In the genomic region with DNA sequence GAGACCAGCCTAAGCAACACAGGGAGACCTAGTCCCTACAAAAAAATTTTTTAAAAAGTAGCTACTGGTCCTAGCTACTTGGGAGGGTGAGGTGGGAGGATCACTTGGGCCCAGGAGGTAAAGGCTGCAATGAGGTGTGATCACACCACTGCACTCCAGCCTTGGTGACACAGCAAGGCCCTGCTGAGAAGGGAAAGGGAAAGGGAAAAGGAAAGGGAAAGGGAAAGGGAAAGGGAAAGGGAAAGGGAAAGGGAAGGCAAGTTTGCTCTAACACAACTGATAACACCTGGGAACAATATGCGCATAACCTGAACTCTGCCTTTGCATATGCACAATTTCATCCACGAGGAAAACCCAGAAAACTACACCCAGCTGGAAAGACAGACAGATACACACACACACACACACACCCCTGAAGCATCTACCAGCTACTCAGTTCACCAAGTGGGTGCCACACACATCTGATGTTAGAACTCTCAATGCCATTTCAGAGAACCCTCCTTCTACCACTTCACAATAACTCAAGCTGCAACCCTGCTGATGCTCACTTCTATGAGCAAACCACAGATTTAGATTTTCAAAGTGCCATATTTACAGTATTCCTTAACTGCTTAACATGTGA, we compare ENCODE assay signal across 13 cellular contexts. TPM values are rescaled to one million over a fixed set of nuclear protein-coding genes. Genes with fewer than 3 reads are reported as not detected.
DNase-seq lines count a peak whose midpoint lies in the region; ATAC-seq, FAIRE-seq and TF ChIP-seq lines count a peak whose summit lies in the region.
"Had no signal": no experiment of that assay in that cellular context is flagged by ENCODE, and none has a peak within 500 bp of the region (broad histone marks: within the 10 kb centered on the region; RNA-seq: fewer than 3 reads in every experiment).

No MANE protein-coding gene starts in this region.

- 0 out of 2 replicates have a peak, but pooled peaks cover 4% of the 10 kb centered on the region for H3F3A ChIP-seq in OCI-LY1 (ENCODE audit: insufficient read depth, low read length)

- H3K4me3 Mint-ChIP-seq in activated CD4-positive, alpha-beta memory T cell treated with anti-CD3 and anti-CD28 coated beads for 36 hours: no peak overlapping the region
- no peak overlapping the region for H3K4me3 Mint-ChIP-seq in activated CD4-positive, alpha-beta memory T cell treated with anti-CD3 and anti-CD28 coated beads, Interleukin-2, amount 10 ng/mL, durations not matched to agents 7 days and 5 days
- peak overlapping the region in 4 of 5 donors; percentile 16 to 51 (median 19) for H3K4me3 Mint-ChIP-seq in immature natural killer cell
- H3K4me3 Mint-ChIP-seq in stimulated activated naive B cell treated with anti-CD40 and anti-IgM and Interleukin-4, amounts not matched to agents 10 μg/mL and 1 μg/mL and 100 μg/mL, for 72 hours: peak overlapping the region in 1 of 2 donors; percentile 3

- H3K4me1 Mint-ChIP-seq in activated CD4-positive, alpha-beta memory T cell treated with anti-CD3 and anti-CD28 coated beads for 36 hours (ENCODE audit: low read depth): peaks cover 54% of the 10 kb centered on the region
- peaks cover 33% of the 10 kb centered on the region for H3K4me1 Mint-ChIP-seq in activated CD4-positive, alpha-beta memory T cell treated with anti-CD3 and anti-CD28 coated beads, Interleukin-2, amount 10 ng/mL, durations not matched to agents 7 days and 5 days
- H3K4me1 Mint-ChIP-seq in immature natural killer cell: peaks cover 78 to 96% of the 10 kb centered on the region in 2 donors
- peaks cover 30 to 63% of the 10 kb centered on the region in 2 donors for H3K4me1 Mint-ChIP-seq in stimulated activated naive B cell treated with anti-CD40 and anti-IgM and Interleukin-4, amounts not matched to agents 10 μg/mL and 1 μg/mL and 100 μg/mL, for 72 hours

- DNase-seq in activated CD4-positive, alpha-beta memory T cell treated with anti-CD3 and anti-CD28 coated beads for 36 hours: no peak
- DNase-seq in activated CD4-positive, alpha-beta memory T cell treated with anti-CD3 and anti-CD28 coated beads, Interleukin-2, amount 10 ng/mL, durations not matched to agents 7 days and 5 days: no peak
- DNase-seq in immature natural killer cell (no peak), prostate gland (ENCODE audit: low spot score) (no peak), GM12892 (ENCODE audit: insufficient read length) (no peak)
- DNase-seq in stimulated activated naive B cell treated with anti-CD40 and anti-IgM and Interleukin-4, amounts not matched to agents 10 μg/mL and 1 μg/mL and 100 μg/mL, for 72 hours: no peak
- DNase-seq: activated CD4-positive, alpha-beta T cell treated with anti-CD3 and anti-CD28 coated beads for 1 hour; activated gamma-delta T cell treated with Interleukin-2 at 50 U/mL for 16 hours; cerebellar nuclear complex; NCI-H446 treated with DMSO at 0.1 percent for 48 hours; tibial artery had no signal

- TF ChIP-seq POLR2A in prostate gland (IDR thresholded peaks at IDR 0.05) (no peak), GM12892 (IDR thresholded peaks at IDR 0.05; ENCODE audit: low read depth, low read length) (no peak)

- H3K27me3 Mint-ChIP-seq in activated CD4-positive, alpha-beta memory T cell treated with anti-CD3 and anti-CD28 coated beads for 36 hours: no peaks in the 10 kb centered on the region
- no peaks in the 10 kb centered on the region for H3K27me3 Mint-ChIP-seq in activated CD4-positive, alpha-beta memory T cell treated with anti-CD3 and anti-CD28 coated beads, Interleukin-2, amount 10 ng/mL, durations not matched to agents 7 days and 5 days
- H3K27me3 Mint-ChIP-seq in immature natural killer cell (ENCODE audit: low read depth in 3 of 3): no peaks in the 10 kb centered on the region
- no peaks in the 10 kb centered on the region for H3K27me3 Mint-ChIP-seq in stimulated activated naive B cell treated with anti-CD40 and anti-IgM and Interleukin-4, amounts not matched to agents 10 μg/mL and 1 μg/mL and 100 μg/mL, for 72 hours

- POLR2A ChIA-PET in activated CD4-positive, alpha-beta memory T cell treated with anti-CD3 and anti-CD28 coated beads for 36 hours (lab: Charles Lee): interaction anchor here (1.0 to 2.1 kb wide), 2 partner anchors 9 to 15 kb away, joined by 3 to 11 read pairs; no protein-coding TSS in a partner anchor
- POLR2A ChIA-PET in activated CD4-positive, alpha-beta memory T cell treated with anti-CD3 and anti-CD28 coated beads, Interleukin-2, amount 10 ng/mL, durations not matched to agents 7 days and 5 days (lab: Charles Lee): interaction anchor here (0.9 kb wide), 1 partner anchor 14 kb away, joined by 3 read pairs; no protein-coding TSS in a partner anchor

- H3K27ac ChIP-seq in OCI-LY1 (ENCODE audit: low read depth, low read length, poor library complexity, severe bottlenecking) (peak overlapping the region; percentile 87), prostate gland (no peak overlapping the region)
- H3K27ac ChIP-seq: tibial artery had no signal

- no peak overlapping the region for H2AFZ ChIP-seq in OCI-LY1 (ENCODE audit: low read length)

- no peaks in the 10 kb centered on the region for H3K27me3 ChIP-seq in OCI-LY1 (ENCODE audit: insufficient read depth, low read length)
- no peaks in the 10 kb centered on the region for H3K27me3 ChIP-seq in prostate gland (replicated peaks; ENCODE audit: insufficient read depth)
- H3K27me3 ChIP-seq: tibial artery had no signal

- TF ChIP-seq CTCF in OCI-LY1 (IDR thresholded peaks at IDR 0.05; ENCODE audit: low read length) (no peak), prostate gland (IDR thresholded peaks at IDR 0.05) (no peak)

- H3K4me1 ChIP-seq in OCI-LY1 (ENCODE audit: insufficient read depth, low read length, severe bottlenecking) (peaks cover 100% of the 10 kb centered on the region), prostate gland (replicated peaks) (no peaks in the 10 kb centered on the region)

- CTCF ChIA-PET in activated CD4-positive, alpha-beta memory T cell treated with anti-CD3 and anti-CD28 coated beads for 36 hours (lab: Charles Lee): no interaction called here
- CTCF ChIA-PET in activated CD4-positive, alpha-beta memory T cell treated with anti-CD3 and anti-CD28 coated beads, Interleukin-2, amount 10 ng/mL, durations not matched to agents 7 days and 5 days (lab: Charles Lee): no interaction called here

- peaks cover 99% of the 10 kb centered on the region for H3K79me2 ChIP-seq in OCI-LY1 (ENCODE audit: insufficient read depth, low read length)

- no peaks in the 10 kb centered on the region for H3K9me3 Mint-ChIP-seq in activated CD4-positive, alpha-beta memory T cell treated with anti-CD3 and anti-CD28 coated beads for 36 hours
- no peaks in the 10 kb centered on the region for H3K9me3 Mint-ChIP-seq in activated CD4-positive, alpha-beta memory T cell treated with anti-CD3 and anti-CD28 coated beads, Interleukin-2, amount 10 ng/mL, durations not matched to agents 7 days and 5 days
- H3K9me3 Mint-ChIP-seq in immature natural killer cell: no peaks in the 10 kb centered on the region
- no peaks in the 10 kb centered on the region for H3K9me3 Mint-ChIP-seq in stimulated activated naive B cell treated with anti-CD40 and anti-IgM and Interleukin-4, amounts not matched to agents 10 μg/mL and 1 μg/mL and 100 μg/mL, for 72 hours

- peaks cover 2% of the 10 kb centered on the region for H3K36me3 Mint-ChIP-seq in activated CD4-positive, alpha-beta memory T cell treated with anti-CD3 and anti-CD28 coated beads for 36 hours
- H3K36me3 Mint-ChIP-seq in activated CD4-positive, alpha-beta memory T cell treated with anti-CD3 and anti-CD28 coated beads, Interleukin-2, amount 10 ng/mL, durations not matched to agents 7 days and 5 days (ENCODE audit: low read depth): peaks cover 3% of the 10 kb centered on the region
- no peaks in the 10 kb centered on the region for H3K36me3 Mint-ChIP-seq in immature natural killer cell
- peaks cover 7 to 15% of the 10 kb centered on the region in 2 donors for H3K36me3 Mint-ChIP-seq in stimulated activated naive B cell treated with anti-CD40 and anti-IgM and Interleukin-4, amounts not matched to agents 10 μg/mL and 1 μg/mL and 100 μg/mL, for 72 hours

- intact Hi-C loops in activated CD4-positive, alpha-beta memory T cell treated with anti-CD3 and anti-CD28 coated beads for 36 hours (cut with micrococcal nuclease): loop anchor here (5.0 kb wide), 1 partner anchor 113 kb away; no protein-coding TSS in a partner anchor
- intact Hi-C loops in prostate gland (cut with DNase I): no loop called here

- H3K4me3 ChIP-seq in OCI-LY1 (ENCODE audit: low read depth, low read length, poor library complexity, severe bottlenecking) (no peak overlapping the region), prostate gland (no peak overlapping the region)
- H3K4me3 ChIP-seq: tibial artery had no signal

- peak overlapping the region; percentile 2 for H3K27ac Mint-ChIP-seq in activated CD4-positive, alpha-beta memory T cell treated with anti-CD3 and anti-CD28 coated beads for 36 hours
- H3K27ac Mint-ChIP-seq in activated CD4-positive, alpha-beta memory T cell treated with anti-CD3 and anti-CD28 coated beads, Interleukin-2, amount 10 ng/mL, durations not matched to agents 7 days and 5 days: no peak overlapping the region
- peak overlapping the region; percentile 3 to 79 (median 56) for H3K27ac Mint-ChIP-seq in immature natural killer cell
- peak overlapping the region; percentile 14 for H3K27ac Mint-ChIP-seq in stimulated activated naive B cell treated with anti-CD40 and anti-IgM and Interleukin-4, amounts not matched to agents 10 μg/mL and 1 μg/mL and 100 μg/mL, for 72 hours

- no peaks in the 10 kb centered on the region for H3K9me2 ChIP-seq in OCI-LY1 (ENCODE audit: low read depth, low read length)

- ATAC-seq in stimulated activated naive B cell treated with anti-CD40 and anti-IgM and Interleukin-4, amounts not matched to agents 10 μg/mL and 1 μg/mL and 100 μg/mL, for 72 hours (replicated peaks): peak in 1 of 2 donors; percentile 14
- no peak for ATAC-seq in GM18873 (IDR thresholded peaks at IDR 0.05; ENCODE audit: low FRiP score, unreplicated experiment)

- no peak for FAIRE-seq in GM12892 (lab: Jason Lieb, UNC)

- H3K4me2 ChIP-seq in OCI-LY1 (ENCODE audit: low read length): peak overlapping the region; percentile 55; the same call in 1 of the 2 replicates

- H3K36me3 ChIP-seq in OCI-LY1 (ENCODE audit: insufficient read depth, low read length): no peaks in the 10 kb centered on the region; the same call in 1 of the 2 replicates
- H3K36me3 ChIP-seq in prostate gland: no peaks in the 10 kb centered on the region
- H3K36me3 ChIP-seq: tibial artery had no signal

- 75% methylated on average over 2 of the region's 2 CpGs for WGBS in prostate gland

- no peaks in the 10 kb centered on the region for H3K9me3 ChIP-seq in OCI-LY1 (ENCODE audit: low read length)
- H3K9me3 ChIP-seq in prostate gland: no peaks in the 10 kb centered on the region
- H3K9me3 ChIP-seq: tibial artery had no signal

- no peaks in the 10 kb centered on the region for H4K20me1 ChIP-seq in OCI-LY1 (ENCODE audit: insufficient read depth, low read length)

- peak overlapping the region; percentile 28; the same call in 1 of the 2 replicates for H3K9ac ChIP-seq in OCI-LY1 (ENCODE audit: low read length)

RNA-seq across cellular contexts. Expression of a gene that starts 19.1 kb away (rescaled TPM):
- 10 to 100 TPM; 20.9 to 21.4 TPM for total RNA-seq in activated CD4-positive, alpha-beta memory T cell treated with anti-CD3 and anti-CD28 coated beads for 36 hours
- 10 to 100 TPM; 21.6 to 22.4 TPM for total RNA-seq in activated CD4-positive, alpha-beta memory T cell treated with anti-CD3 and anti-CD28 coated beads, Interleukin-2, amount 10 ng/mL, durations not matched to agents 7 days and 5 days
- polyA plus RNA-seq in immature natural killer cell: 1 to 10 TPM in 2 of 3 donors, under 1 TPM in 1; 0.35 to 3.2 (median 2.8) TPM
- total RNA-seq in prostate gland: 10 to 100 TPM; 17.8 to 53.7 TPM
- 19.3 TPM for polyA plus RNA-seq in GM12892 (2012; ENCODE audit: missing spikeins)

Comparison
In these comparisons a context has a peak if more than half of its experiments do, and no peak if none do; other contexts are left out.
1. H3K4me3 Mint-ChIP-seq: peak in immature natural killer cell (4 of 5); none in activated CD4-positive, alpha-beta memory T cell treated with anti-CD3 and anti-CD28 coated beads for 36 hours (single experiment) and activated CD4-positive, alpha-beta memory T cell treated with anti-CD3 and anti-CD28 coated beads, Interleukin-2, amount 10 ng/mL, durations not matched to agents 7 days and 5 days (single experiment).